Comparison of ENCODE assay signal across 11 cellular contexts in genomic region chr7:55254242-55254595, GRCh38.
A peak's percentile ranks its signal among the peaks of the same experiment; 100 is the strongest.
DNase-seq lines count a peak whose midpoint lies in the region; ATAC-seq and TF ChIP-seq lines count a peak whose summit lies in the region.
"Had no signal": no experiment of that assay in that cellular context is flagged by ENCODE, and none has a peak within 500 bp of the region (broad histone marks: within the 10 kb centered on the region; RNA-seq: fewer than 3 reads in every experiment).

No MANE protein-coding gene starts in this region.

- no peak for ATAC-seq in natural killer cell treated with Interleukin-12 subunit alpha and Interleukin-12 subunit beta and Interleukin-15 and Interleukin-18, amount 100 ng/mL, for 72 hours
- no peak for ATAC-seq in natural killer cell
- no peak for ATAC-seq in HG02763 (IDR thresholded peaks at IDR 0.05; ENCODE audit: unreplicated experiment)

- H4K20me1 ChIP-seq in mammary epithelial cell (ENCODE audit: insufficient read depth, low read length): no peaks in the 10 kb centered on the region

- no peaks in the 10 kb centered on the region for H3K36me3 ChIP-seq in mammary epithelial cell (ENCODE audit: insufficient read depth, low read length)
- no peaks in the 10 kb centered on the region for H3K36me3 ChIP-seq in mesodermal cell (ENCODE audit: control insufficient read depth, insufficient read depth, low read length)

- intact Hi-C loops in natural killer cell (cut with micrococcal nuclease) (no loop called here), mammary epithelial cell (cut with micrococcal nuclease) (loop anchor here (2.0 to 10.0 kb wide), 5 partner anchors 39 to 413 kb away; no protein-coding TSS in a partner anchor)

- H2AFZ ChIP-seq in mammary epithelial cell (ENCODE audit: low read depth, low read length): peak overlapping the region; percentile 94

- peak overlapping the region; percentile 30 for H3K4me3 Mint-ChIP-seq in natural killer cell treated with Interleukin-12 subunit alpha and Interleukin-12 subunit beta and Interleukin-15 and Interleukin-18, amount 100 ng/mL, for 72 hours
- H3K4me3 Mint-ChIP-seq in natural killer cell: no peak overlapping the region
- H3K4me3 Mint-ChIP-seq: activated naive CD8-positive, alpha-beta T cell treated with anti-CD3 and anti-CD28 coated beads, Interleukin-2, amount 10 ng/mL, durations not matched to agents 7 days and 5 days had no signal

- no peaks in the 10 kb centered on the region for H3K36me3 Mint-ChIP-seq in natural killer cell treated with Interleukin-12 subunit alpha and Interleukin-12 subunit beta and Interleukin-15 and Interleukin-18, amount 100 ng/mL, for 72 hours
- H3K36me3 Mint-ChIP-seq in natural killer cell: no peaks in the 10 kb centered on the region
- H3K36me3 Mint-ChIP-seq: activated naive CD8-positive, alpha-beta T cell treated with anti-CD3 and anti-CD28 coated beads, Interleukin-2, amount 10 ng/mL, durations not matched to agents 7 days and 5 days had no signal

- WGBS in mammary epithelial cell (ENCODE audit: low coverage, missing lambda C conversion rate): 69% methylated on average over 9 of the region's 21 CpGs
- WGBS in mesodermal cell (ENCODE audit: insufficient coverage in 2 of 2), 2 experiments: 48 to 51% methylated on average over 21 of the region's 21 CpGs

- in situ Hi-C loops in mammary epithelial cell (cut with MboI; ENCODE audit: low sequenced_read_pairs in 2 of 2): loop anchor here (5.0 to 25.0 kb wide), 2 partner anchors 217 to 487 kb away; no protein-coding TSS in a partner anchor

- H3K4me3 ChIP-seq in mammary epithelial cell (replicated peaks in 1 of 3; ENCODE audit: insufficient read depth in 1 of 3, low read depth in 2 of 3, low read length in 3 of 3) (peak overlapping the region in 2 of 3 experiments; percentile 54 to 60), mesodermal cell (ENCODE audit: extremely low read depth, insufficient read depth, low read length, poor library complexity, severe bottlenecking) (peak overlapping the region; percentile 44)

- H3K9me3 ChIP-seq in mammary epithelial cell (replicated peaks; ENCODE audit: insufficient read depth, low read length) (no peaks in the 10 kb centered on the region), mesodermal cell (ENCODE audit: control insufficient read depth, low read length) (no peaks in the 10 kb centered on the region)

- H3K27me3 Mint-ChIP-seq in natural killer cell treated with Interleukin-12 subunit alpha and Interleukin-12 subunit beta and Interleukin-15 and Interleukin-18, amount 100 ng/mL, for 72 hours: peaks cover 46 to 52% of the 10 kb centered on the region in 2 donors
- H3K27me3 Mint-ChIP-seq in natural killer cell (ENCODE audit: low read depth in 2 of 2): peaks cover 23 to 60% of the 10 kb centered on the region in 2 donors

- H3K9me3 Mint-ChIP-seq in natural killer cell treated with Interleukin-12 subunit alpha and Interleukin-12 subunit beta and Interleukin-15 and Interleukin-18, amount 100 ng/mL, for 72 hours: no peaks in the 10 kb centered on the region
- H3K9me3 Mint-ChIP-seq in natural killer cell: no peaks in the 10 kb centered on the region
- H3K9me3 Mint-ChIP-seq: activated naive CD8-positive, alpha-beta T cell treated with anti-CD3 and anti-CD28 coated beads, Interleukin-2, amount 10 ng/mL, durations not matched to agents 7 days and 5 days had no signal

- H3K4me1 ChIP-seq in mammary epithelial cell (ENCODE audit: insufficient read depth, low read length): peaks cover 16% of the 10 kb centered on the region
- H3K4me1 ChIP-seq in mesodermal cell (ENCODE audit: control insufficient read depth, insufficient read depth, low read length, poor library complexity, severe bottlenecking): peaks cover 3% of the 10 kb centered on the region

- peak; percentile 54 for DNase-seq in natural killer cell treated with Interleukin-12 subunit alpha and Interleukin-12 subunit beta and Interleukin-15 and Interleukin-18, amount 100 ng/mL, for 72 hours (ENCODE audit: low spot score)
- no peak for DNase-seq in natural killer cell
- DNase-seq in mammary epithelial cell: no peak
- DNase-seq in HT-29 (ENCODE audit: low spot score): no peak
- no peak for DNase-seq in NCI-H2171 treated with DMSO at 0.1 percent for 48 hours (lab: John Stamatoyannopoulos, UW)
- no peak for DNase-seq in stimulated activated CD4-positive, alpha-beta T cell treated with anti-CD3 and anti-CD28 coated beads, Interleukin-4, amount 100 ng/mL, for 1 hour
- DNase-seq: GDM1; NK-92 treated with Interleukin-12 subunit alpha and Interleukin-12 subunit beta, amount 100 ng/mL, for 24 hours had no signal

- peaks cover 4 to 5% of the 10 kb centered on the region in 2 donors for H3K4me1 Mint-ChIP-seq in natural killer cell treated with Interleukin-12 subunit alpha and Interleukin-12 subunit beta and Interleukin-15 and Interleukin-18, amount 100 ng/mL, for 72 hours (ENCODE audit: low read depth in 2 of 2)
- peaks cover 11 to 12% of the 10 kb centered on the region in 2 donors for H3K4me1 Mint-ChIP-seq in natural killer cell

- H3K27me3 ChIP-seq in mammary epithelial cell (ENCODE audit: insufficient read depth, low read length): no peaks in the 10 kb centered on the region

- dilution Hi-C loops in mammary epithelial cell (cut with HindIII; ENCODE audit: low sequenced_read_pairs): loop anchor here (25.0 kb wide), 1 partner anchor 492 kb away; the partner anchor contains the start of gene SEC61G

- peak overlapping the region; percentile 100 for H3K4me2 ChIP-seq in mammary epithelial cell (ENCODE audit: insufficient read depth, low read depth, low read length)

- H3K9ac ChIP-seq in mammary epithelial cell (ENCODE audit: insufficient read depth, low read length): no peak overlapping the region

- no peaks in the 10 kb centered on the region for H3K79me2 ChIP-seq in mammary epithelial cell (ENCODE audit: insufficient read depth, low read length)

- no peak overlapping the region for H3K27ac Mint-ChIP-seq in natural killer cell treated with Interleukin-12 subunit alpha and Interleukin-12 subunit beta and Interleukin-15 and Interleukin-18, amount 100 ng/mL, for 72 hours
- no peak overlapping the region for H3K27ac Mint-ChIP-seq in natural killer cell
- H3K27ac Mint-ChIP-seq: activated naive CD8-positive, alpha-beta T cell treated with anti-CD3 and anti-CD28 coated beads, Interleukin-2, amount 10 ng/mL, durations not matched to agents 7 days and 5 days had no signal

- CTCF ChIA-PET in mammary epithelial cell (lab: Charles Lee; ENCODE audit: low non-redundant PET): interaction anchor here (0.6 to 1.2 kb wide), 4 partner anchors 12 to 485 kb away, joined by 3 to 5 read pairs (median 4); no protein-coding TSS in a partner anchor

- H3K27ac ChIP-seq in mammary epithelial cell (ENCODE audit: insufficient read depth, low read depth, low read length): no peak overlapping the region
- H3K27ac ChIP-seq in mesodermal cell (ENCODE audit: low read depth, low read length, severe bottlenecking): no peak overlapping the region

- TF ChIP-seq CTCF in natural killer cell (IDR thresholded peaks at IDR 0.05) (no peak), mammary epithelial cell (conservative IDR thresholded peaks at IDR 0.05 in 1 of 2, IDR thresholded peaks at IDR 0.05 in 1 of 2; ENCODE audit: extremely low read depth in 1 of 2, insufficient read depth in 1 of 2, low read depth in 1 of 2, low read length in 2 of 2) (no peak)

- BruUV-seq in mammary epithelial cell (replicated peaks; lab: Mats Ljungman, UMichigan): no TSS peak
